Comparison of ENCODE assay signal across 8 cellular contexts in genomic region chr1:23555949-23556640, GRCh38. TPM values are rescaled to one million over a fixed set of nuclear protein-coding genes. Genes with fewer than 3 reads are reported as not detected.
A peak's percentile ranks its signal among the peaks of the same experiment; 100 is the strongest.
DNase-seq lines count a peak whose midpoint lies in the region; ATAC-seq and TF ChIP-seq lines count a peak whose summit lies in the region.

No MANE protein-coding gene starts in this region.

- no peaks in the 10 kb centered on the region for H3K9me3 Mint-ChIP-seq in stimulated activated naive CD8-positive, alpha-beta T cell treated with anti-CD3 and anti-CD28 coated beads, Interleukin-15, Interleukin-2, amounts not matched to agents 100 ng/mL and 50 ng/mL, for 24 hours
- no peaks in the 10 kb centered on the region for H3K9me3 Mint-ChIP-seq in activated T-helper 1 cell treated with anti-CD3 and anti-CD28 coated beads, Interleukin-12 subunit alpha, Interleukin-12 subunit beta, Interleukin-2, Interleukin-4 antibody, amounts not matched to agents 30 ng/mL and 10 ng/mL and 1 ng/mL, durations not matched to agents 14 hours and 24 hours and 36 hours

- H3K9ac ChIP-seq in smooth muscle cell (ENCODE audit: low read depth) = peak overlapping the region; percentile 82

- peaks cover 20% of the 10 kb centered on the region for H3K36me3 Mint-ChIP-seq in stimulated activated naive CD8-positive, alpha-beta T cell treated with anti-CD3 and anti-CD28 coated beads, Interleukin-15, Interleukin-2, amounts not matched to agents 100 ng/mL and 50 ng/mL, for 24 hours (ENCODE audit: low read depth)
- H3K36me3 Mint-ChIP-seq in activated T-helper 1 cell treated with anti-CD3 and anti-CD28 coated beads, Interleukin-12 subunit alpha, Interleukin-12 subunit beta, Interleukin-2, Interleukin-4 antibody, amounts not matched to agents 30 ng/mL and 10 ng/mL and 1 ng/mL, durations not matched to agents 14 hours and 24 hours and 36 hours (ENCODE audit: low read depth) = peaks cover 4% of the 10 kb centered on the region

- peaks cover 41% of the 10 kb centered on the region for H3F3A ChIP-seq in smooth muscle cell (ENCODE audit: low read depth)

- intact Hi-C loops in activated T-helper 1 cell treated with anti-CD3 and anti-CD28 coated beads, Interleukin-12 subunit alpha, Interleukin-12 subunit beta, Interleukin-2, Interleukin-4 antibody, amounts not matched to agents 30 ng/mL and 10 ng/mL and 1 ng/mL, durations not matched to agents 14 hours and 24 hours and 36 hours (cut with micrococcal nuclease) = loop anchor here (1.0 kb wide), 1 partner anchor 21 kb away; no protein-coding TSS in a partner anchor

- ATAC-seq in stimulated activated naive CD8-positive, alpha-beta T cell treated with anti-CD3 and anti-CD28 coated beads, Interleukin-15, Interleukin-2, amounts not matched to agents 100 U/mL and 50 U/mL, for 24 hours = no peak
- ATAC-seq in HG03108 (IDR thresholded peaks at IDR 0.05; ENCODE audit: unreplicated experiment) (no peak), HG02885 (IDR thresholded peaks at IDR 0.05; ENCODE audit: poor library complexity, unreplicated experiment) (no peak)

- H3K27me3 Mint-ChIP-seq in stimulated activated naive CD8-positive, alpha-beta T cell treated with anti-CD3 and anti-CD28 coated beads, Interleukin-15, Interleukin-2, amounts not matched to agents 100 ng/mL and 50 ng/mL, for 24 hours = peaks cover 3% of the 10 kb centered on the region
- peaks cover 22% of the 10 kb centered on the region for H3K27me3 Mint-ChIP-seq in activated T-helper 1 cell treated with anti-CD3 and anti-CD28 coated beads, Interleukin-12 subunit alpha, Interleukin-12 subunit beta, Interleukin-2, Interleukin-4 antibody, amounts not matched to agents 30 ng/mL and 10 ng/mL and 1 ng/mL, durations not matched to agents 14 hours and 24 hours and 36 hours (ENCODE audit: insufficient read depth)

- H3K4me1 ChIP-seq in iPS DF 6.9 (ENCODE audit: control insufficient read depth, insufficient read depth, low read length) (peaks cover 15% of the 10 kb centered on the region; the same call in 1 of the 2 replicates), smooth muscle cell (ENCODE audit: low read depth) (peaks cover 60% of the 10 kb centered on the region)

- no peaks in the 10 kb centered on the region for H3K36me3 ChIP-seq in iPS DF 6.9 (ENCODE audit: control insufficient read depth, insufficient read depth, low read length)
- H3K36me3 ChIP-seq in smooth muscle cell (ENCODE audit: low read depth) = no peaks in the 10 kb centered on the region

- H2AFZ ChIP-seq in smooth muscle cell (ENCODE audit: low read depth) = no peak overlapping the region

- no peak for TF ChIP-seq CTCF in smooth muscle cell (IDR thresholded peaks at IDR 0.05; ENCODE audit: borderline replicate concordance, insufficient read depth, poor library complexity, severe bottlenecking)

- no peak for DNase-seq in stimulated activated naive CD8-positive, alpha-beta T cell treated with anti-CD3 and anti-CD28 coated beads, Interleukin-15, Interleukin-2, amounts not matched to agents 100 U/mL and 50 U/mL, for 24 hours
- DNase-seq in activated T-helper 1 cell treated with anti-CD3 and anti-CD28 coated beads, Interleukin-12 subunit alpha, Interleukin-12 subunit beta, Interleukin-2, Interleukin-4 antibody, amounts not matched to agents 30 ng/mL and 10 ng/mL and 1 ng/mL, durations not matched to agents 14 hours and 24 hours and 36 hours (ENCODE audit: low spot score) = no peak
- DNase-seq in iPS DF 6.9 (ENCODE audit: low read depth, low spot score) (no peak), smooth muscle cell (lab: John Stamatoyannopoulos, UW; ENCODE audit: unreplicated experiment) (no peak), GM19240 (ENCODE audit: insufficient read length, low spot score) (no peak)

- H3K27ac ChIP-seq in iPS DF 6.9 (ENCODE audit: low read length) = peak overlapping the region; percentile 49
- peak overlapping the region; percentile 99 for H3K27ac ChIP-seq in smooth muscle cell (ENCODE audit: low read depth)

- peaks cover 35% of the 10 kb centered on the region for H4K20me1 ChIP-seq in smooth muscle cell (ENCODE audit: low read depth)

- peak overlapping the region; percentile 4; the same call in 1 of the 2 replicates for H3K4me3 ChIP-seq in iPS DF 6.9 (ENCODE audit: low read length)
- H3K4me3 ChIP-seq in smooth muscle cell = peak overlapping the region; percentile 89

- H3K4me1 Mint-ChIP-seq in stimulated activated naive CD8-positive, alpha-beta T cell treated with anti-CD3 and anti-CD28 coated beads, Interleukin-15, Interleukin-2, amounts not matched to agents 100 ng/mL and 50 ng/mL, for 24 hours (ENCODE audit: low read depth) = peaks cover 68% of the 10 kb centered on the region
- peaks cover 58% of the 10 kb centered on the region for H3K4me1 Mint-ChIP-seq in activated T-helper 1 cell treated with anti-CD3 and anti-CD28 coated beads, Interleukin-12 subunit alpha, Interleukin-12 subunit beta, Interleukin-2, Interleukin-4 antibody, amounts not matched to agents 30 ng/mL and 10 ng/mL and 1 ng/mL, durations not matched to agents 14 hours and 24 hours and 36 hours (ENCODE audit: low read depth)

- peak overlapping the region; percentile 85 for H3K4me3 Mint-ChIP-seq in stimulated activated naive CD8-positive, alpha-beta T cell treated with anti-CD3 and anti-CD28 coated beads, Interleukin-15, Interleukin-2, amounts not matched to agents 100 ng/mL and 50 ng/mL, for 24 hours
- peak overlapping the region; percentile 83 for H3K4me3 Mint-ChIP-seq in activated T-helper 1 cell treated with anti-CD3 and anti-CD28 coated beads, Interleukin-12 subunit alpha, Interleukin-12 subunit beta, Interleukin-2, Interleukin-4 antibody, amounts not matched to agents 30 ng/mL and 10 ng/mL and 1 ng/mL, durations not matched to agents 14 hours and 24 hours and 36 hours

- H3K27me3 ChIP-seq in iPS DF 6.9 (ENCODE audit: control insufficient read depth, insufficient read depth, low read length) (no peaks in the 10 kb centered on the region), smooth muscle cell (ENCODE audit: low read depth) (no peaks in the 10 kb centered on the region)

- H3K4me2 ChIP-seq in smooth muscle cell = peak overlapping the region; percentile 98

- H3K79me2 ChIP-seq in smooth muscle cell (ENCODE audit: low read depth) = peaks cover 24% of the 10 kb centered on the region

- WGBS in iPS DF 6.9 (ENCODE audit: insufficient coverage, insufficient read length) = no CpG with 5 or more reads among the region's 9 CpGs
- 5% methylated on average over 9 of the region's 9 CpGs for WGBS in smooth muscle cell (ENCODE audit: low lambda C conversion rate)

- H3K27ac Mint-ChIP-seq in stimulated activated naive CD8-positive, alpha-beta T cell treated with anti-CD3 and anti-CD28 coated beads, Interleukin-15, Interleukin-2, amounts not matched to agents 100 ng/mL and 50 ng/mL, for 24 hours = peak overlapping the region; percentile 88
- no peak overlapping the region for H3K27ac Mint-ChIP-seq in activated T-helper 1 cell treated with anti-CD3 and anti-CD28 coated beads, Interleukin-12 subunit alpha, Interleukin-12 subunit beta, Interleukin-2, Interleukin-4 antibody, amounts not matched to agents 30 ng/mL and 10 ng/mL and 1 ng/mL, durations not matched to agents 14 hours and 24 hours and 36 hours

- H3K9me3 ChIP-seq in iPS DF 6.9 (ENCODE audit: control insufficient read depth, insufficient read depth, low read length) (no peaks in the 10 kb centered on the region), smooth muscle cell (replicated peaks; ENCODE audit: low read depth) (no peaks in the 10 kb centered on the region)

RNA-seq across cellular contexts. Expression of gene ID3, which starts 3.2 kb away (rescaled TPM):
- total RNA-seq in activated T-helper 1 cell treated with anti-CD3 and anti-CD28 coated beads, Interleukin-12 subunit alpha, Interleukin-12 subunit beta, Interleukin-2, Interleukin-4 antibody, amounts not matched to agents 30 ng/mL and 10 ng/mL and 1 ng/mL, durations not matched to agents 14 hours and 24 hours and 36 hours = 20.8 and 22.9 TPM in 2 replicates
- 629 and 752 TPM in 2 replicates for total RNA-seq in smooth muscle cell
- 929 and 1,018 TPM in 2 replicates for polyA plus RNA-seq in smooth muscle cell

RNA-seq across cellular contexts. Expression of gene E2F2, which starts 25.1 kb away (rescaled TPM):
- 32.0 and 33.5 TPM in 2 replicates for total RNA-seq in activated T-helper 1 cell treated with anti-CD3 and anti-CD28 coated beads, Interleukin-12 subunit alpha, Interleukin-12 subunit beta, Interleukin-2, Interleukin-4 antibody, amounts not matched to agents 30 ng/mL and 10 ng/mL and 1 ng/mL, durations not matched to agents 14 hours and 24 hours and 36 hours
- 0.63 and 1.2 TPM in 2 replicates for total RNA-seq in smooth muscle cell
- polyA plus RNA-seq in smooth muscle cell = 1.4 and 2.1 TPM in 2 replicates

Comparison
In these comparisons a context has a peak if more than half of its experiments do, and no peak if none do; other contexts are left out.
1. RNA of gene ID3, which starts 3.2 kb away (total RNA-seq): 629 to 752 TPM in smooth muscle cell; 20.8 to 22.9 TPM in activated T-helper 1 cell treated with anti-CD3 and anti-CD28 coated beads, Interleukin-12 subunit alpha, Interleukin-12 subunit beta, Interleukin-2, Interleukin-4 antibody, amounts not matched to agents 30 ng/mL and 10 ng/mL and 1 ng/mL, durations not matched to agents 14 hours and 24 hours and 36 hours; every median in the first group is over 10 times any median in the second.
2. RNA of gene E2F2, which starts 25.1 kb away (total RNA-seq): 32.0 to 33.5 TPM in activated T-helper 1 cell treated with anti-CD3 and anti-CD28 coated beads, Interleukin-12 subunit alpha, Interleukin-12 subunit beta, Interleukin-2, Interleukin-4 antibody, amounts not matched to agents 30 ng/mL and 10 ng/mL and 1 ng/mL, durations not matched to agents 14 hours and 24 hours and 36 hours; 0.63 to 1.2 TPM in smooth muscle cell; every median in the first group is over 10 times any median in the second.